In the genomic region with DNA sequence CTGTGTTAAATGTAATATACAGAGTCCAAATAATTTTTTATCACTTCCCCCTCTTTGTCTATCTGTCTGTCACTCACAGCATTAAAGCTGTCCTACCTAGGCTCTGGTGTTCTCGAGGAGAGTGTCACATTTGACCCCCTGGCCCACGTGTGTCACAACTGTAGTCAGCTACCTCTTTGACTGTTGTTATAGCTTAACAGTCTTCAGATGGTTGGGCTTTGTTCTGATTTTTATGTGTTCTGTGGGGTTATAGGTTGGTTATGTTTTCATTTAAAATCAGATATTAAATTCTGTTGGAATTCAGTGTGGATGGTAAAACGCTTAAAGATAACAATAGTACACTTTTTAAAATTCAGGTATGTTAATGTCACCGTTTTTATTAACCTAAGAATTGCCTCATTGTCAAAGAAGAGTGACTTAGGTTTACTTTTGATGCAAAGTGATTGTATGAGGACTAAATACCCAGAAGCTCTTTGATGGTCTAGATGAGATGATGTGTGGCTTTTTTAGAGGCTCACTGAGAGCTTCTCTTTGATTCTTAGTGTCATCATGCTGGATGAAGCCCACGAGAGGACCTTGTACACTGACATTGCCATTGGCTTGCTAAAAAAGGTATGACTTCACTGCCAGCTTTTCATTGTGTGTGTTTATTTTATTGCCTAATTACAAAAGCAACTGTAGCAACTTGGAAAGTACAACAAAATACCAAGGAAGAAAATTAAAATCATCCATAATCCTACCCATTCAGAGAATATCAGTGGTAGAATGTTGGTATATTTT, we compare ENCODE assay signal across 26 cellular contexts.
"Had no signal": no experiment of that assay in that cellular context is flagged by ENCODE, and none has a peak within 500 bp of the region (broad histone marks: within the 10 kb centered on the region; RNA-seq: fewer than 3 reads in every experiment).

No MANE protein-coding gene starts in this region.

- ATAC-seq: Panc1, Right ventricle myocardium inferior, T-cell had no signal

- H3K4me3 Mint-ChIP-seq: activated CD4-positive, alpha-beta memory T cell treated with anti-CD3 and anti-CD28 coated beads for 36 hours; activated CD4-positive, alpha-beta T cell treated with anti-CD3 and anti-CD28 coated beads, Interleukin-2, amount 10 ng/mL, durations not matched to agents 7 days and 5 days; activated naive CD8-positive, alpha-beta T cell treated with anti-CD3 and anti-CD28 coated beads for 36 hours; T-cell had no signal

- H3K4me3 ChIP-seq: cardiac muscle cell, SK-N-MC had no signal

- H3K27ac ChIP-seq: brain microvascular endothelial cell, cardiac muscle cell, SK-N-MC had no signal

- FAIRE-seq: TTC549 had no signal

- H3K27me3 Mint-ChIP-seq: activated CD4-positive, alpha-beta memory T cell treated with anti-CD3 and anti-CD28 coated beads for 36 hours; activated CD4-positive, alpha-beta T cell treated with anti-CD3 and anti-CD28 coated beads, Interleukin-2, amount 10 ng/mL, durations not matched to agents 7 days and 5 days; activated naive CD8-positive, alpha-beta T cell treated with anti-CD3 and anti-CD28 coated beads for 36 hours; T-cell had no signal

- H3K27ac Mint-ChIP-seq: activated CD4-positive, alpha-beta memory T cell treated with anti-CD3 and anti-CD28 coated beads for 36 hours; activated CD4-positive, alpha-beta T cell treated with anti-CD3 and anti-CD28 coated beads, Interleukin-2, amount 10 ng/mL, durations not matched to agents 7 days and 5 days; activated naive CD8-positive, alpha-beta T cell treated with anti-CD3 and anti-CD28 coated beads for 36 hours; T-cell had no signal

- H3K27me3 ChIP-seq: brain microvascular endothelial cell, cardiac muscle cell had no signal

- H3K9me3 Mint-ChIP-seq: activated CD4-positive, alpha-beta memory T cell treated with anti-CD3 and anti-CD28 coated beads for 36 hours; activated CD4-positive, alpha-beta T cell treated with anti-CD3 and anti-CD28 coated beads, Interleukin-2, amount 10 ng/mL, durations not matched to agents 7 days and 5 days; activated naive CD8-positive, alpha-beta T cell treated with anti-CD3 and anti-CD28 coated beads for 36 hours; T-cell had no signal

- DNase-seq: activated CD4-positive, alpha-beta memory T cell treated with anti-CD3 and anti-CD28 coated beads for 36 hours; activated CD4-positive, alpha-beta T cell treated with anti-CD3 and anti-CD28 coated beads, Interleukin-2, amount 10 ng/mL, durations not matched to agents 7 days and 5 days; activated CD4-positive, CD25-positive, alpha-beta regulatory T cell; activated CD8-positive, alpha-beta memory T cell treated with anti-CD3 and anti-CD28 coated beads for 24 hours; activated naive CD4-positive, alpha-beta T cell treated with Interleukin-2 at 50 U/mL for 16 hours; activated naive CD8-positive, alpha-beta T cell treated with anti-CD3 and anti-CD28 coated beads for 36 hours; activated T-cell treated with anti-CD3 and anti-CD28 coated beads, Interleukin-2, amount 50 U/mL, for 48 hours; brain microvascular endothelial cell; MM.1S; NCI-H1105; NCI-H1436; NCI-H1694 treated with DMSO at 0.1 percent for 48 hours; NCI-H2081; NCI-H510A treated with DMSO at 0.1 percent for 48 hours; NCI-H69; NK-92 treated with Interleukin-12 subunit alpha and Interleukin-12 subunit beta, amount 100 ng/mL, for 24 hours; OCI-M1; RPMI8226; T-cell; T-helper 2 cell; T1000 had no signal
